13 cellular contexts compared by ENCODE assay signal in genomic region chr9:68530618-68531017, GRCh38. TPM values are rescaled to one million over a fixed set of nuclear protein-coding genes. Genes with fewer than 3 reads are reported as not detected.
DNase-seq lines count a peak whose midpoint lies in the region; ATAC-seq and TF ChIP-seq lines count a peak whose summit lies in the region.
"Had no signal": no experiment of that assay in that cellular context is flagged by ENCODE, and none has a peak within 500 bp of the region (broad histone marks: within the 10 kb centered on the region; RNA-seq: fewer than 3 reads in every experiment).

No MANE protein-coding gene starts in this region.

- no peak overlapping the region for H4K91ac ChIP-seq in trophoblast cell (ENCODE audit: low read depth, low read length)

- H3K27ac ChIP-seq in WERI-Rb-1 (no peak overlapping the region), trophoblast cell (ENCODE audit: low read depth, low read length) (no peak overlapping the region)

- TF ChIP-seq CTCF in WERI-Rb-1 (IDR thresholded peaks at IDR 0.05; ENCODE audit: low read depth, low read length): no peak

- H3K36me3 ChIP-seq in WERI-Rb-1 (no peaks in the 10 kb centered on the region), trophoblast cell (ENCODE audit: control insufficient read depth in 1 of 2, insufficient read depth in 2 of 2, low read length in 2 of 2) (no peaks in the 10 kb centered on the region)

- H3K4me2 ChIP-seq in trophoblast cell (ENCODE audit: low read length): no peak overlapping the region

- H4K8ac ChIP-seq in trophoblast cell (ENCODE audit: low read depth, low read length): no peak overlapping the region

- no peak overlapping the region for H3K9ac ChIP-seq in trophoblast cell (ENCODE audit: low read length)

- H2BK5ac ChIP-seq in trophoblast cell (ENCODE audit: low read depth, low read length, poor library complexity): no peak overlapping the region

- DNase-seq in Daoy (ENCODE audit: low read depth) (peak; percentile 69), WERI-Rb-1 (peak; percentile 8), hepatic stellate cell (ENCODE audit: low spot score) (peak; percentile 8), trophoblast cell (peak; percentile 90 to 93), cerebellar nuclear complex (lab: John Stamatoyannopoulos, UW) (no peak)
- DNase-seq in activated CD8-positive, alpha-beta memory T cell treated with anti-CD3 and anti-CD28 coated beads for 24 hours: no peak
- DNase-seq: activated T-cell treated with anti-CD3 and anti-CD28 coated beads, Interleukin-2, amount 50 U/mL, for 48 hours; C1 segment of cervical spinal cord; hypothalamus; KG1 had no signal

- no CpG with 5 or more reads among the region's 7 CpGs for WGBS in trophoblast cell (ENCODE audit: extremely low coverage, insufficient coverage, insufficient read length)

- no peak overlapping the region for H2BK120ac ChIP-seq in trophoblast cell (ENCODE audit: insufficient read depth, low read length, poor library complexity)

- no peak overlapping the region for H4K12ac ChIP-seq in trophoblast cell (ENCODE audit: low read depth, low read length)

- H3K27me3 ChIP-seq in WERI-Rb-1 (ENCODE audit: insufficient read depth, low read depth, severe bottlenecking) (peaks cover 3% of the 10 kb centered on the region), trophoblast cell (ENCODE audit: insufficient read depth, low read length) (no peaks in the 10 kb centered on the region)

- H2BK12ac ChIP-seq in trophoblast cell (ENCODE audit: low read length): no peak overlapping the region

- H3K4me3 ChIP-seq in WERI-Rb-1 (ENCODE audit: low read depth, low read length) (no peak overlapping the region), trophoblast cell (ENCODE audit: low read depth, low read length) (no peak overlapping the region)

- H3K79me2 ChIP-seq in trophoblast cell (ENCODE audit: control insufficient read depth, insufficient read depth, low read length, poor library complexity): no peaks in the 10 kb centered on the region

- H3K4me1 ChIP-seq in trophoblast cell (ENCODE audit: control insufficient read depth in 1 of 2, insufficient read depth in 2 of 2, low read length in 2 of 2): peaks cover 0 to 1% of the 10 kb centered on the region in 2 experiments

- H3K23ac ChIP-seq in trophoblast cell (ENCODE audit: low read length): no peak overlapping the region

- H3K79me1 ChIP-seq in trophoblast cell (ENCODE audit: low read length): no peaks in the 10 kb centered on the region

- H3K14ac ChIP-seq in trophoblast cell (ENCODE audit: low read length): no peak overlapping the region

- H3K4ac ChIP-seq in trophoblast cell (ENCODE audit: low read depth, low read length): no peak overlapping the region

- H2AK5ac ChIP-seq in trophoblast cell (ENCODE audit: low read length): no peak overlapping the region

- H3K9me3 ChIP-seq in WERI-Rb-1 (ENCODE audit: severe bottlenecking) (no peaks in the 10 kb centered on the region), trophoblast cell (ENCODE audit: insufficient read depth, low read depth, low read length) (no peaks in the 10 kb centered on the region)

- H3K18ac ChIP-seq in trophoblast cell (ENCODE audit: low read length): no peak overlapping the region

- ATAC-seq in GM21367 (IDR thresholded peaks at IDR 0.05; ENCODE audit: unreplicated experiment) (no peak), GM21529 (IDR thresholded peaks at IDR 0.05; ENCODE audit: unreplicated experiment) (no peak)

- no peak overlapping the region for H2AFZ ChIP-seq in trophoblast cell (ENCODE audit: insufficient read depth, low read length, poor library complexity)

RNA-seq across cellular contexts. Expression of gene TMEM252, which starts 10.1 kb away (rescaled TPM):
- not detected in 2 replicates for total RNA-seq in Daoy (2014; rRNA removed; shearing (Covaris generic))
- polyA plus RNA-seq in trophoblast cell (2013): not detected in 2 replicates
- total RNA-seq: osteocyte had no signal

Comparison
In these comparisons a context has a peak if more than half of its experiments do, and no peak if none do; other contexts are left out.
1. DNase-seq: peak in Daoy (single experiment), WERI-Rb-1 (single experiment), hepatic stellate cell (single experiment) and trophoblast cell (2 of 2); none in cerebellar nuclear complex (0 of 2) and activated CD8-positive, alpha-beta memory T cell treated with anti-CD3 and anti-CD28 coated beads for 24 hours (single experiment).